In genomic region chr16:2037115-2037514, GRCh38 we compare ENCODE assay signal across 17 cellular contexts. TPM values are rescaled to one million over a fixed set of nuclear protein-coding genes. Genes with fewer than 3 reads are reported as not detected.
DNase-seq lines count a peak whose midpoint lies in the region; ATAC-seq, FAIRE-seq and TF ChIP-seq lines count a peak whose summit lies in the region.
"Had no signal": no experiment of that assay in that cellular context is flagged by ENCODE, and none has a peak within 500 bp of the region (broad histone marks: within the 10 kb centered on the region; RNA-seq: fewer than 3 reads in every experiment).

No MANE protein-coding gene starts in this region.

- H3K27ac ChIP-seq in right cardiac atrium (ENCODE audit: low read length) (no peak overlapping the region), gastrocnemius medialis (peak overlapping the region; percentile 67 to 84 (median 76))

- peak; percentile 20 for DNase-seq in left cardiac atrium
- DNase-seq in right cardiac atrium: no peak
- DNase-seq in gastrocnemius medialis: no peak
- DNase-seq in D721Med (ENCODE audit: insufficient read length, low spot score): no peak
- no peak for DNase-seq in T-helper 9 cell
- DNase-seq in NCI-H1092 treated with DMSO at 0.1 percent for 48 hours (lab: John Stamatoyannopoulos, UW): no peak
- DNase-seq: activated gamma-delta T cell; amniotic stem cell; CD4-positive, CD25-positive, alpha-beta regulatory T cell; DMS53; NCI-H1436 treated with DMSO at 0.1 percent for 48 hours; NCI-H82; occipital lobe; stimulated activated CD4-positive, alpha-beta T cell treated with anti-CD3 and anti-CD28 coated beads, Interleukin-1b, Interleukin-23, amount 100 ng/mL, for 48 hours had no signal

- H3K27me3 ChIP-seq in right cardiac atrium (ENCODE audit: control insufficient read depth, insufficient read depth) (no peaks in the 10 kb centered on the region), iPS-15b (ENCODE audit: control insufficient read depth, insufficient read depth, low read length) (no peaks in the 10 kb centered on the region), gastrocnemius medialis (no peaks in the 10 kb centered on the region)

- H3K36me3 ChIP-seq in iPS-15b (ENCODE audit: control insufficient read depth, insufficient read depth, low read length) (no peaks in the 10 kb centered on the region), gastrocnemius medialis (no peaks in the 10 kb centered on the region)

- ATAC-seq in left cardiac atrium: no peak
- no peak for ATAC-seq in right cardiac atrium
- no peak for ATAC-seq in gastrocnemius medialis
- ATAC-seq in HG02870 (IDR thresholded peaks at IDR 0.05; ENCODE audit: unreplicated experiment): no peak
- ATAC-seq: sciatic nerve had no signal

- intact Hi-C loops in left cardiac atrium (cut with DNase I): no loop called here
- intact Hi-C loops in right cardiac atrium (cut with DNase I): no loop called here
- intact Hi-C loops in gastrocnemius medialis (cut with DNase I; ENCODE audit: low total_unique reads): no loop called here

- H3K9me3 ChIP-seq in right cardiac atrium (ENCODE audit: control insufficient read depth, low read length): no peaks in the 10 kb centered on the region
- no peaks in the 10 kb centered on the region for H3K9me3 ChIP-seq in iPS-15b (ENCODE audit: control insufficient read depth, insufficient read depth, low read length)
- no peaks in the 10 kb centered on the region for H3K9me3 ChIP-seq in gastrocnemius medialis

- TF ChIP-seq CTCF in gastrocnemius medialis (IDR thresholded peaks at IDR 0.05 in 4 of 5, conservative IDR thresholded peaks at IDR 0.05 in 1 of 5) (no peak), D721Med (IDR thresholded peaks at IDR 0.05; ENCODE audit: insufficient read depth, missing control alignments) (no peak)

- WGBS in right cardiac atrium: 81% methylated on average over 15 of the region's 15 CpGs

- TF ChIP-seq POLR2A in gastrocnemius medialis (IDR thresholded peaks at IDR 0.05): no peak

- H3K4me3 ChIP-seq in right cardiac atrium (ENCODE audit: low read length) (no peak overlapping the region), iPS-15b (ENCODE audit: low read depth, low read length) (no peak overlapping the region), gastrocnemius medialis (peak overlapping the region; percentile 5 to 62 (median 39))

- FAIRE-seq in D721Med (lab: Jason Lieb, UNC): no peak

- H3K4me1 ChIP-seq in right cardiac atrium (ENCODE audit: control insufficient read depth, insufficient read depth, low read length): peaks cover 10% of the 10 kb centered on the region
- no peaks in the 10 kb centered on the region for H3K4me1 ChIP-seq in iPS-15b (ENCODE audit: control insufficient read depth, insufficient read depth, low read length)
- H3K4me1 ChIP-seq in gastrocnemius medialis: peaks cover 29 to 53% of the 10 kb centered on the region in 2 donors

- H3K9ac ChIP-seq in iPS-15b (ENCODE audit: low read depth, low read length): peak overlapping the region; percentile 24

- in situ Hi-C loops in gastrocnemius medialis (cut with MboI; ENCODE audit: low sequenced_read_pairs in 4 of 4): no loop called here

RNA-seq across cellular contexts. Expression of gene NHERF2, which starts 10.4 kb away (rescaled TPM):
- total RNA-seq in left cardiac atrium (100 to 1,000 TPM; 164 to 242 TPM), right cardiac atrium (100 to 1,000 TPM; 131 to 257 (median 158) TPM), gastrocnemius medialis (10 to 100 TPM; 51.6 to 86.9 (median 74.4) TPM)
- 228 TPM for polyA plus RNA-seq in right cardiac atrium

RNA-seq across cellular contexts. Expression of gene NTHL1, which starts 10.5 kb away (rescaled TPM):
- total RNA-seq in left cardiac atrium (10 to 100 TPM in 1 of 2 donors, 1 to 10 TPM in 1; 5.7 to 16.6 TPM), right cardiac atrium (10 to 100 TPM in 3 of 4 donors, 1 to 10 TPM in 1; 4.3 to 14.0 (median 12.5) TPM), gastrocnemius medialis (10 to 100 TPM in 1 of 4 donors, 1 to 10 TPM in 3; 3.5 to 13.6 (median 6.4) TPM)
- polyA plus RNA-seq in right cardiac atrium: 21.3 TPM

RNA-seq across cellular contexts. Expression of gene TSC2, which starts 10.7 kb away (rescaled TPM):
- total RNA-seq in left cardiac atrium (10 to 100 TPM; 54.3 to 73.4 TPM), right cardiac atrium (10 to 100 TPM; 67.3 to 72.4 (median 69.4) TPM), gastrocnemius medialis (10 to 100 TPM; 44.5 to 62.7 (median 53.8) TPM)
- 34.7 TPM for polyA plus RNA-seq in right cardiac atrium

RNA-seq across cellular contexts. Expression of gene NPW, which starts 17.5 kb away (rescaled TPM):
- under 1 TPM in 1 of 2 donors, not detected in 1; 0.84 TPM for total RNA-seq in left cardiac atrium
- total RNA-seq in right cardiac atrium: not detected
- polyA plus RNA-seq in right cardiac atrium: not detected
- total RNA-seq in gastrocnemius medialis: not detected
- total RNA-seq: CD4-positive, CD25-positive, alpha-beta regulatory T cell; occipital lobe had no signal
- polyA plus RNA-seq: CD4-positive, CD25-positive, alpha-beta regulatory T cell had no signal

RNA-seq across cellular contexts. Expression of gene ZNF598, which starts 27.5 kb away (rescaled TPM):
- total RNA-seq in left cardiac atrium (10 to 100 TPM; 14.7 to 22.9 TPM), right cardiac atrium (10 to 100 TPM; 16.8 to 20.5 (median 17.5) TPM), gastrocnemius medialis (10 to 100 TPM; 57.0 to 92.2 (median 75.4) TPM)
- 14.0 TPM for polyA plus RNA-seq in right cardiac atrium

Comparison
In these comparisons a context has a peak if more than half of its experiments do, and no peak if none do; other contexts are left out.
1. H3K4me3 ChIP-seq: peak in gastrocnemius medialis (4 of 4); none in right cardiac atrium (single experiment) and iPS-15b (single experiment).